23 cellular contexts compared by ENCODE assay signal in the genomic region with DNA sequence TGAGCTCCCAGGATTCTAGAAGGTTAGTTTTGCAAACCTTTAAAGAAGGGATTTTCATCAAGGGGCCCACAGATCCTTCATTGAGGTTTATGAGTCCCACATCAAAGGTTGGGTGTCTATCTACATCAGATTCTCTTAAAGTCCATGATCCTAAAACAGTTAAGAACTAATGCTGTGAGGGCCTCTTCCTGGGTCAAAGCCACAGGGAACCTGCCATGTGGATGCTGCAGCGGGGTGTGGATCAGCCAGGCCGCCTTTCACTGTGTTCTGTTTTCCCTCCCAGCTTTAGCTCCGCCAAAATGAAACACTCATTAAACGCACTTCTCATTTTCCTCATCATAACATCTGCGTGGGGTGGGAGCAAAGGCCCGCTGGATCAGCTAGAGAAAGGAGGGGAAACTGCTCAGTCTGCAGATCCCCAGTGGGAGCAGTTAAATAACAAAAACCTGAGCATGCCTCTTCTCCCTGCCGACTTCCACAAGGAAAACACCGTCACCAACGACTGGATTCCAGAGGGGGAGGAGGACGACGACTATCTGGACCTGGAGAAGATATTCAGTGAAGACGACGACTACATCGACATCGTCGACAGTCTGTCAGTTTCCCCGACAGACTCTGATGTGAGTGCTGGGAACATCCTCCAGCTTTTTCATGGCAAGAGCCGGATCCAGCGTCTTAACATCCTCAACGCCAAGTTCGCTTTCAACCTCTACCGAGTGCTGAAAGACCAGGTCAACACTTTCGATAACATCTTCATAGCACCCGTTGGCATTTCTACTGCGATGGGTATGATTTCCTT. TPM values are rescaled to one million over a fixed set of nuclear protein-coding genes. Genes with fewer than 3 reads are reported as not detected.
DNase-seq lines count a peak whose midpoint lies in the region; ATAC-seq and TF ChIP-seq lines count a peak whose summit lies in the region.
"Had no signal": no experiment of that assay in that cellular context is flagged by ENCODE, and none has a peak within 500 bp of the region (broad histone marks: within the 10 kb centered on the region; RNA-seq: fewer than 3 reads in every experiment).

No MANE protein-coding gene starts in this region.

- POLR2A ChIA-PET in PC-3 (lab: Charles Lee; ENCODE audit: unreplicated experiment) = no interaction called here
- POLR2A ChIA-PET in activated CD8-positive, alpha-beta T cell treated with anti-CD3 and anti-CD28 coated beads for 36 hours (lab: Charles Lee) = no interaction called here

- CTCF ChIA-PET in PC-3 (lab: Charles Lee) = no interaction called here
- CTCF ChIA-PET in activated CD8-positive, alpha-beta T cell treated with anti-CD3 and anti-CD28 coated beads for 36 hours (lab: Charles Lee) = interaction anchor here (6.3 kb wide), 1 partner anchor 17 kb away, joined by 57 read pairs; no protein-coding TSS in a partner anchor

- peaks cover 72% of the 10 kb centered on the region for H3K4me1 ChIP-seq in PC-3 (ENCODE audit: insufficient read depth, low read length)
- peaks cover 0 to 6% (median 0%) of the 10 kb centered on the region in 4 donors for H3K4me1 ChIP-seq in esophagus muscularis mucosa
- peaks cover 0 to 24% (median 6%) of the 10 kb centered on the region in 12 donors for H3K4me1 ChIP-seq in heart left ventricle
- H3K4me1 ChIP-seq: prostate gland had no signal

- H3K4me3 Mint-ChIP-seq in T-helper 2 cell treated with Interferon-gamma antibody and Interleukin-4, amounts not matched to agents 5 μg/mL and 100 μg/mL, for 36 hours = no peak overlapping the region
- H3K4me3 Mint-ChIP-seq in stimulated activated effector memory CD8-positive, alpha-beta T cell treated with anti-CD3 and anti-CD28 coated beads, Interleukin-12 subunit alpha, Interleukin-12 subunit beta, amount 100 ng/mL, for 72 hours = no peak overlapping the region
- no peak overlapping the region for H3K4me3 Mint-ChIP-seq in activated CD8-positive, alpha-beta T cell treated with anti-CD3 and anti-CD28 coated beads for 36 hours
- H3K4me3 Mint-ChIP-seq: activated naive CD8-positive, alpha-beta T cell; endodermal cell had no signal

- H3K27ac Mint-ChIP-seq in T-helper 2 cell treated with Interferon-gamma antibody and Interleukin-4, amounts not matched to agents 5 μg/mL and 100 μg/mL, for 36 hours = peak overlapping the region; percentile 10
- peak overlapping the region; percentile 63 for H3K27ac Mint-ChIP-seq in stimulated activated effector memory CD8-positive, alpha-beta T cell treated with anti-CD3 and anti-CD28 coated beads, Interleukin-12 subunit alpha, Interleukin-12 subunit beta, amount 100 ng/mL, for 72 hours
- no peak overlapping the region for H3K27ac Mint-ChIP-seq in activated CD8-positive, alpha-beta T cell treated with anti-CD3 and anti-CD28 coated beads for 36 hours
- H3K27ac Mint-ChIP-seq: activated naive CD8-positive, alpha-beta T cell; endodermal cell had no signal

- 83% methylated on average over 25 of the region's 25 CpGs for WGBS in esophagus muscularis mucosa
- 86 to 88% (median 87%) methylated on average over 25 of the region's 25 CpGs for WGBS in heart left ventricle, 4 donors

- intact Hi-C loops in PC-3 (cut with micrococcal nuclease) = no loop called here
- intact Hi-C loops in esophagus muscularis mucosa (cut with DNase I) = no loop called here
- intact Hi-C loops in activated CD8-positive, alpha-beta T cell treated with anti-CD3 and anti-CD28 coated beads for 36 hours (cut with micrococcal nuclease) = no loop called here
- intact Hi-C loops in heart left ventricle (cut with DNase I) = no loop called here

- no peaks in the 10 kb centered on the region for H4K20me1 ChIP-seq in PC-3 (ENCODE audit: low read length)

- H2AFZ ChIP-seq in PC-3 (ENCODE audit: low read length) = no peak overlapping the region

- H3K27me3 Mint-ChIP-seq in T-helper 2 cell treated with Interferon-gamma antibody and Interleukin-4, amounts not matched to agents 5 μg/mL and 100 μg/mL, for 36 hours (ENCODE audit: low read depth) = no peaks in the 10 kb centered on the region
- H3K27me3 Mint-ChIP-seq in activated CD8-positive, alpha-beta T cell treated with anti-CD3 and anti-CD28 coated beads for 36 hours = no peaks in the 10 kb centered on the region
- H3K27me3 Mint-ChIP-seq: activated naive CD8-positive, alpha-beta T cell had no signal

- no peak for ATAC-seq in PC-3
- ATAC-seq in stimulated activated effector memory CD8-positive, alpha-beta T cell treated with anti-CD3 and anti-CD28 coated beads, Interleukin-12 subunit alpha, Interleukin-12 subunit beta, amount 100 ng/mL, for 72 hours = no peak
- no peak for ATAC-seq in activated CD8-positive, alpha-beta T cell treated with anti-CD3 and anti-CD28 coated beads for 36 hours
- ATAC-seq in heart left ventricle = no peak
- ATAC-seq in HG02623 (IDR thresholded peaks at IDR 0.05; ENCODE audit: unreplicated experiment) = no peak

- TSS peak; percentile 81 for BruUV-seq in PC-3 (replicated peaks; lab: Mats Ljungman, UMichigan)

- H3K27ac ChIP-seq in PC-3 (ENCODE audit: low read length) (peak overlapping the region; percentile 95), esophagus muscularis mucosa (replicated peaks in 1 of 4) (peak overlapping the region in 3 of 4 donors; percentile 9 to 46 (median 34)), heart left ventricle (no peak overlapping the region)
- H3K27ac ChIP-seq: Peyer's patch, SJSA1 had no signal

- no peak for DNase-seq in T-helper 2 cell treated with Interferon-gamma antibody and Interleukin-4, amounts not matched to agents 5 μg/mL and 100 μg/mL, for 36 hours (ENCODE audit: low spot score)
- DNase-seq in T-helper 2 cell (no peak), PC-3 (no peak), esophagus muscularis mucosa (ENCODE audit: extremely low spot score) (no peak), heart left ventricle (no peak)
- DNase-seq in stimulated activated effector memory CD8-positive, alpha-beta T cell treated with anti-CD3 and anti-CD28 coated beads, Interleukin-12 subunit alpha, Interleukin-12 subunit beta, amount 100 ng/mL, for 72 hours (ENCODE audit: low spot score in 2 of 2) = no peak
- no peak for DNase-seq in activated CD8-positive, alpha-beta T cell treated with anti-CD3 and anti-CD28 coated beads for 36 hours
- DNase-seq: C1 segment of cervical spinal cord; DMS153; endodermal cell; GF-D8; NCI-H1694; NCI-H2227 treated with DMSO at 0.1 percent for 48 hours; Peyer's patch; stimulated activated CD4-positive, alpha-beta T cell treated with anti-CD3 and anti-CD28 coated beads, Interleukin-4, amount 100 ng/mL, for 1 hour had no signal

- no peaks in the 10 kb centered on the region for H3K9me2 ChIP-seq in PC-3 (replicated peaks; ENCODE audit: low read length)

- peak overlapping the region; percentile 59 for H3K9ac ChIP-seq in PC-3 (ENCODE audit: low read length)

- H3K9me3 ChIP-seq in PC-3 (ENCODE audit: low read length) (no peaks in the 10 kb centered on the region), esophagus muscularis mucosa (no peaks in the 10 kb centered on the region), heart left ventricle (no peaks in the 10 kb centered on the region)
- H3K9me3 ChIP-seq: Peyer's patch, prostate gland, SJSA1 had no signal

- no peaks in the 10 kb centered on the region for H3K9me3 Mint-ChIP-seq in T-helper 2 cell treated with Interferon-gamma antibody and Interleukin-4, amounts not matched to agents 5 μg/mL and 100 μg/mL, for 36 hours
- H3K9me3 Mint-ChIP-seq in stimulated activated effector memory CD8-positive, alpha-beta T cell treated with anti-CD3 and anti-CD28 coated beads, Interleukin-12 subunit alpha, Interleukin-12 subunit beta, amount 100 ng/mL, for 72 hours = no peaks in the 10 kb centered on the region
- no peaks in the 10 kb centered on the region for H3K9me3 Mint-ChIP-seq in activated CD8-positive, alpha-beta T cell treated with anti-CD3 and anti-CD28 coated beads for 36 hours
- H3K9me3 Mint-ChIP-seq: endodermal cell had no signal

- no peaks in the 10 kb centered on the region for H3K79me2 ChIP-seq in PC-3 (ENCODE audit: low read length)

- peaks cover 9% of the 10 kb centered on the region for H3F3A ChIP-seq in PC-3 (ENCODE audit: low read length, unreplicated experiment)

- TF ChIP-seq POLR2A in esophagus muscularis mucosa (IDR thresholded peaks at IDR 0.05; ENCODE audit: low read depth) (no peak), heart left ventricle (IDR thresholded peaks at IDR 0.05) (no peak)

- no peak for TF ChIP-seq EP300 in esophagus muscularis mucosa (IDR thresholded peaks at IDR 0.05)

- H3K4me3 ChIP-seq in PC-3 (ENCODE audit: low read length) = no peak overlapping the region
- no peak overlapping the region for H3K4me3 ChIP-seq in esophagus muscularis mucosa
- no peak overlapping the region for H3K4me3 ChIP-seq in heart left ventricle
- H3K4me3 ChIP-seq: Peyer's patch, prostate gland, SJSA1, smooth muscle cell had no signal

- peak overlapping the region; percentile 72 for H3K4me2 ChIP-seq in PC-3 (ENCODE audit: low read length)
- H3K4me2 ChIP-seq: smooth muscle cell had no signal

- TF ChIP-seq CTCF in PC-3 (conservative IDR thresholded peaks at IDR 0.05; ENCODE audit: low read depth, low read length) (no peak), esophagus muscularis mucosa (IDR thresholded peaks at IDR 0.05) (no peak), heart left ventricle (IDR thresholded peaks at IDR 0.05) (no peak)
- no peak for TF ChIP-seq CTCF in activated CD8-positive, alpha-beta T cell treated with anti-CD3 and anti-CD28 coated beads for 36 hours (IDR thresholded peaks at IDR 0.05)

- no peaks in the 10 kb centered on the region for H3K27me3 ChIP-seq in PC-3 (ENCODE audit: low read length)
- H3K27me3 ChIP-seq in esophagus muscularis mucosa = no peaks in the 10 kb centered on the region
- H3K27me3 ChIP-seq in heart left ventricle = no peaks in the 10 kb centered on the region
- H3K27me3 ChIP-seq: Peyer's patch, SJSA1 had no signal

- peaks cover 5% of the 10 kb centered on the region for H3K4me1 Mint-ChIP-seq in T-helper 2 cell treated with Interferon-gamma antibody and Interleukin-4, amounts not matched to agents 5 μg/mL and 100 μg/mL, for 36 hours (ENCODE audit: low read depth)
- peaks cover 20% of the 10 kb centered on the region for H3K4me1 Mint-ChIP-seq in stimulated activated effector memory CD8-positive, alpha-beta T cell treated with anti-CD3 and anti-CD28 coated beads, Interleukin-12 subunit alpha, Interleukin-12 subunit beta, amount 100 ng/mL, for 72 hours
- peaks cover 16% of the 10 kb centered on the region for H3K4me1 Mint-ChIP-seq in activated CD8-positive, alpha-beta T cell treated with anti-CD3 and anti-CD28 coated beads for 36 hours (ENCODE audit: low read depth)

- H3K36me3 Mint-ChIP-seq in T-helper 2 cell treated with Interferon-gamma antibody and Interleukin-4, amounts not matched to agents 5 μg/mL and 100 μg/mL, for 36 hours (ENCODE audit: low read depth) = peaks cover 9% of the 10 kb centered on the region
- H3K36me3 Mint-ChIP-seq in stimulated activated effector memory CD8-positive, alpha-beta T cell treated with anti-CD3 and anti-CD28 coated beads, Interleukin-12 subunit alpha, Interleukin-12 subunit beta, amount 100 ng/mL, for 72 hours = peaks cover 43% of the 10 kb centered on the region
- H3K36me3 Mint-ChIP-seq in activated CD8-positive, alpha-beta T cell treated with anti-CD3 and anti-CD28 coated beads for 36 hours (ENCODE audit: low read depth) = peaks cover 15% of the 10 kb centered on the region
- H3K36me3 Mint-ChIP-seq: activated naive CD8-positive, alpha-beta T cell had no signal

- H3K36me3 ChIP-seq in PC-3 (ENCODE audit: low read depth, low read length) (no peaks in the 10 kb centered on the region), esophagus muscularis mucosa (peaks cover 16 to 74% (median 33%) of the 10 kb centered on the region in 4 donors), heart left ventricle (peaks cover 0 to 47% (median 28%) of the 10 kb centered on the region in 9 donors)
- H3K36me3 ChIP-seq: prostate gland had no signal

RNA-seq across cellular contexts. Expression of a gene that starts 5.3 kb away (rescaled TPM):
- total RNA-seq in PC-3 (2014; rRNA removed) (2.9 and 3.0 TPM in 2 replicates), esophagus muscularis mucosa (under 1 TPM in 3 of 4 donors, not detected in 1; 0.46 to 0.83 (median 0.50) TPM), heart left ventricle (under 1 TPM in 4 of 9 donors, not detected in 5; 0.09 to 0.44 (median 0.18) TPM)
- total RNA-seq in activated CD8-positive, alpha-beta T cell treated with anti-CD3 and anti-CD28 coated beads for 36 hours = not detected
- polyA plus RNA-seq in heart left ventricle = under 1 TPM; 0.04 to 0.15 TPM
- total RNA-seq: endodermal cell; fibroblast of lung; Peyer's patch; prostate gland; SJSA1; smooth muscle cell; T-helper 2 cell treated with Interferon-gamma antibody and Interleukin-4, amounts not matched to agents 100 ng/mL and 5 ng/mL, for 36 hours had no signal
- polyA plus RNA-seq: neural cell had no signal

Comparison
In these comparisons a context has a peak if more than half of its experiments do, and no peak if none do; other contexts are left out.
1. H3K27ac ChIP-seq: peak in PC-3 (single experiment) and esophagus muscularis mucosa (3 of 4); none in heart left ventricle (0 of 12).